In genomic region chrX:119721487-119721886, GRCh38 we compare ENCODE assay signal across 37 cellular contexts. TPM values are rescaled to one million over a fixed set of nuclear protein-coding genes. Genes with fewer than 3 reads are reported as not detected.
"Had no signal": no experiment of that assay in that cellular context is flagged by ENCODE, and none has a peak within 500 bp of the region (broad histone marks: within the 10 kb centered on the region; RNA-seq: fewer than 3 reads in every experiment).

No MANE protein-coding gene starts in this region.

- H3K27me3 Mint-ChIP-seq: activated CD8-positive, alpha-beta memory T cell treated with anti-CD3 and anti-CD28 coated beads, Interleukin-2, amount 10 ng/mL, durations not matched to agents 7 days and 5 days; activated naive CD4-positive, alpha-beta T cell treated with anti-CD3 and anti-CD28 coated beads, Interleukin-2, amount 50 U/mL, for 24 hours; activated T-helper 17 cell treated with anti-CD3 and anti-CD28 coated beads, Interleukin-2, amount 50 U/mL, for 72 hours; brain had no signal

- DNase-seq: activated CD4-positive, alpha-beta memory T cell treated with anti-CD3 and anti-CD28 coated beads, Interleukin-2, amount 10 ng/mL, durations not matched to agents 7 days and 5 days; activated CD4-positive, alpha-beta T cell treated with anti-CD3 and anti-CD28 coated beads for 1 hour; activated CD4-positive, alpha-beta T cell treated with anti-CD3 and anti-CD28 coated beads for 48 hours; activated CD4-positive, CD25-positive, alpha-beta regulatory T cell; activated CD8-positive, alpha-beta memory T cell treated with anti-CD3 and anti-CD28 coated beads for 24 hours; activated CD8-positive, alpha-beta memory T cell treated with anti-CD3 and anti-CD28 coated beads, Interleukin-2, amount 10 ng/mL, durations not matched to agents 7 days and 5 days; activated effector memory CD4-positive, alpha-beta T cell treated with anti-CD3 and anti-CD28 coated beads, Interleukin-2, amount 50 U/mL, for 16 hours; activated naive CD4-positive, alpha-beta T cell treated with Interleukin-2 at 50 U/mL for 16 hours; activated naive CD8-positive, alpha-beta T cell treated with anti-CD3 and anti-CD28 coated beads, Interleukin-2, amount 10 ng/mL, durations not matched to agents 7 days and 5 days; activated T-cell treated with anti-CD3 and anti-CD28 coated beads, Interleukin-2, amount 50 U/mL, for 1 hour; activated T-cell treated with anti-CD3 and anti-CD28 coated beads, Interleukin-2, amount 50 U/mL, for 72 hours; amygdala; caudate nucleus; Karpas-422; KBM-7; MG63; NCI-H1048; NCI-H1105 treated with DMSO at 0.1 percent for 48 hours; NCI-H1436; NCI-H1694; NCI-H1930; NCI-H2081 treated with DMSO at 0.1 percent for 48 hours; NCI-H345; NCI-H524 treated with DMSO at 0.1 percent for 48 hours; Peyer's patch; RPMI8226; SHP77 treated with DMSO at 0.1 percent for 48 hours; T-helper 1 cell; T-helper 2 cell; T-helper 9 cell; WERI-Rb-1 had no signal

- H3K9me3 Mint-ChIP-seq: activated CD4-positive, alpha-beta memory T cell treated with anti-CD3 and anti-CD28 coated beads, Interleukin-2, amount 10 ng/mL, durations not matched to agents 7 days and 5 days; activated naive CD4-positive, alpha-beta T cell treated with anti-CD3 and anti-CD28 coated beads, Interleukin-2, amount 50 U/mL, for 24 hours; activated naive CD8-positive, alpha-beta T cell treated with anti-CD3 and anti-CD28 coated beads, Interleukin-2, amount 10 ng/mL, durations not matched to agents 7 days and 5 days; activated T-cell treated with anti-CD3 and anti-CD28 coated beads, Interleukin-2, amount 50 U/mL, for 72 hours; activated T-helper 17 cell treated with anti-CD3 and anti-CD28 coated beads, Interleukin-2, amount 50 U/mL, for 72 hours had no signal

- H3K4me1 Mint-ChIP-seq: activated CD4-positive, alpha-beta memory T cell treated with anti-CD3 and anti-CD28 coated beads, Interleukin-2, amount 10 ng/mL, durations not matched to agents 7 days and 5 days; activated naive CD4-positive, alpha-beta T cell treated with anti-CD3 and anti-CD28 coated beads, Interleukin-2, amount 50 U/mL, for 24 hours; activated T-helper 17 cell treated with anti-CD3 and anti-CD28 coated beads, Interleukin-2, amount 50 U/mL, for 72 hours; brain had no signal

- H3K36me3 Mint-ChIP-seq: activated CD8-positive, alpha-beta memory T cell treated with anti-CD3 and anti-CD28 coated beads, Interleukin-2, amount 10 ng/mL, durations not matched to agents 7 days and 5 days; activated naive CD4-positive, alpha-beta T cell treated with anti-CD3 and anti-CD28 coated beads, Interleukin-2, amount 50 U/mL, for 24 hours; activated naive CD8-positive, alpha-beta T cell treated with anti-CD3 and anti-CD28 coated beads, Interleukin-2, amount 10 ng/mL, durations not matched to agents 7 days and 5 days; brain had no signal

- H3K4me3 Mint-ChIP-seq: activated CD4-positive, alpha-beta memory T cell treated with anti-CD3 and anti-CD28 coated beads, Interleukin-2, amount 10 ng/mL, durations not matched to agents 7 days and 5 days; activated CD8-positive, alpha-beta memory T cell treated with anti-CD3 and anti-CD28 coated beads, Interleukin-2, amount 10 ng/mL, durations not matched to agents 7 days and 5 days; activated naive CD4-positive, alpha-beta T cell treated with anti-CD3 and anti-CD28 coated beads, Interleukin-2, amount 50 U/mL, for 24 hours; activated naive CD8-positive, alpha-beta T cell treated with anti-CD3 and anti-CD28 coated beads, Interleukin-2, amount 10 ng/mL, durations not matched to agents 7 days and 5 days; activated T-cell treated with anti-CD3 and anti-CD28 coated beads, Interleukin-2, amount 50 U/mL, for 72 hours; activated T-helper 17 cell treated with anti-CD3 and anti-CD28 coated beads, Interleukin-2, amount 50 U/mL, for 72 hours; brain had no signal

- H3K27ac Mint-ChIP-seq: activated CD4-positive, alpha-beta memory T cell treated with anti-CD3 and anti-CD28 coated beads, Interleukin-2, amount 10 ng/mL, durations not matched to agents 7 days and 5 days; activated CD8-positive, alpha-beta memory T cell treated with anti-CD3 and anti-CD28 coated beads, Interleukin-2, amount 10 ng/mL, durations not matched to agents 7 days and 5 days; activated naive CD4-positive, alpha-beta T cell treated with anti-CD3 and anti-CD28 coated beads, Interleukin-2, amount 50 U/mL, for 24 hours; activated naive CD8-positive, alpha-beta T cell treated with anti-CD3 and anti-CD28 coated beads, Interleukin-2, amount 10 ng/mL, durations not matched to agents 7 days and 5 days; activated T-cell treated with anti-CD3 and anti-CD28 coated beads, Interleukin-2, amount 50 U/mL, for 72 hours; activated T-helper 17 cell treated with anti-CD3 and anti-CD28 coated beads, Interleukin-2, amount 50 U/mL, for 72 hours; brain had no signal

- ATAC-seq: activated CD8-positive, alpha-beta memory T cell treated with anti-CD3 and anti-CD28 coated beads, Interleukin-2, amount 10 ng/mL, durations not matched to agents 7 days and 5 days; activated T-cell treated with anti-CD3 and anti-CD28 coated beads, Interleukin-2, amount 50 U/mL, for 72 hours; activated T-helper 17 cell treated with anti-CD3 and anti-CD28 coated beads, Interleukin-2, amount 50 U/mL, for 72 hours; SK-N-SH treated with all-trans-retinoic acid at 6 μM for 48 hours had no signal

RNA-seq across cellular contexts. Expression of gene SOWAHD, which starts 36.9 kb away (rescaled TPM):
- total RNA-seq: NCI-H460, SK-MEL-5 had no signal
